ENCODE assay signal across 18 cellular contexts in the genomic region with DNA sequence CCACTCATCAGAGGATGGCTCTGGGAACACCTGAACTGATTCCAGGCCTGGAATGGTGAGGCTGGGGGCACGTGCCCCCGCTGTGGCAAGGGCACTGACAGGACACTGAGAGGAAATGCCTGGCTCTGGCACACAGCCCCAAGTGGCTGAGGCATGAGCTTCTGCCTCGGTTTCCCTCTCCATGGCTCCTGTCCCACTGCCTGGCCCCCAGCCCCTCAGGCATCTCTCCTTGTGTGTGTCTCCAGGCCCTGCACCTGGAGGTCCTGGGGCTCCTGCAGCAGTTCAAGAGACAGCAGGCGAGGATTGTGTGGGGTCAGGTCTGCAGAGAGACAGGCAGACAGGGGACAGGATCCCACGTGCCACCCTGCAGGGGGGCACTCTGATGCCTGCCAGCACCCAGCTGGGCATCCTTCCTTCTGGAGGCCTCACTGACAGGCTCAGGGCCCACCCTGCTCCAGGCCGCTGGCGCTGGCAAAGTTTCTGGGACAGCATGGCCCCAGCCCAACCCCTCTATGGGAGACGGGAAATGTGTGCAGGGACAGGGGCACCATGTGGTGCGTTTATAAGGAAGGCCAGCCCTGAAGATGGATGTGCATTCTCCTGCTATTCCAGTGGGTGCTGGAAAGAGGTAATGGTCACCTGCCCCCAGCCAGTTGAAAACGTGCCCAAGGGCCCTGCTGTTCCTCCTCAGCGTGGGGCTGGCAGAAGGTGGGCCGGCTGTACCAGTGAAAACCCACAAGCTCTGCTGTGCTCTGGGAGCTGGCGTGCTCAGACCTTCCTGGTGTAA.
"Had no signal": no experiment of that assay in that cellular context is flagged by ENCODE, and none has a peak within 500 bp of the region (broad histone marks: within the 10 kb centered on the region; RNA-seq: fewer than 3 reads in every experiment).

No MANE protein-coding gene starts in this region.

- ATAC-seq: gastroesophageal sphincter; naive thymus-derived CD4-positive, alpha-beta T cell; psoas muscle; stimulated activated naive CD8-positive, alpha-beta T cell treated with anti-CD3 and anti-CD28 coated beads, Interleukin-15, Interleukin-2, amounts not matched to agents 100 U/mL and 50 U/mL, for 24 hours had no signal

- H3K4me1 ChIP-seq: colonic mucosa, gastroesophageal sphincter, psoas muscle had no signal

- H3K4me3 ChIP-seq: cardiac muscle cell, colonic mucosa, gastroesophageal sphincter, psoas muscle, thoracic aorta had no signal

- H3K36me3 ChIP-seq: cardiac muscle cell, colonic mucosa, gastroesophageal sphincter, thoracic aorta had no signal

- DNase-seq: activated CD4-positive, CD25-positive, alpha-beta regulatory T cell; activated gamma-delta T cell; activated naive CD8-positive, alpha-beta T cell treated with anti-CD3 and anti-CD28 coated beads, Interleukin-2, amount 10 ng/mL, durations not matched to agents 7 days and 5 days; activated T-cell treated with anti-CD3 and anti-CD28 coated beads, Interleukin-2, amount 50 U/mL, for 24 hours; aorta; effector CD8-positive, alpha-beta T cell; mammary epithelial cell; naive thymus-derived CD4-positive, alpha-beta T cell; occipital lobe; stimulated activated CD4-positive, alpha-beta T cell treated with anti-CD3 and anti-CD28 coated beads, Interleukin-2, amount 100 ng/mL, for 48 hours; stimulated activated CD8-positive, alpha-beta memory T cell treated with anti-CD3 and anti-CD28 coated beads, Interleukin-4, amount 100 ng/mL, for 48 hours; stimulated activated naive CD8-positive, alpha-beta T cell treated with anti-CD3 and anti-CD28 coated beads, Interleukin-15, Interleukin-2, amounts not matched to agents 100 U/mL and 50 U/mL, for 24 hours; T-helper 2 cell had no signal

- H3K27ac ChIP-seq: cardiac muscle cell, colonic mucosa, gastroesophageal sphincter, psoas muscle, thoracic aorta had no signal

- H3K9me3 ChIP-seq: colonic mucosa, psoas muscle had no signal

- H3K27me3 ChIP-seq: cardiac muscle cell, colonic mucosa had no signal
